In the genomic region with DNA sequence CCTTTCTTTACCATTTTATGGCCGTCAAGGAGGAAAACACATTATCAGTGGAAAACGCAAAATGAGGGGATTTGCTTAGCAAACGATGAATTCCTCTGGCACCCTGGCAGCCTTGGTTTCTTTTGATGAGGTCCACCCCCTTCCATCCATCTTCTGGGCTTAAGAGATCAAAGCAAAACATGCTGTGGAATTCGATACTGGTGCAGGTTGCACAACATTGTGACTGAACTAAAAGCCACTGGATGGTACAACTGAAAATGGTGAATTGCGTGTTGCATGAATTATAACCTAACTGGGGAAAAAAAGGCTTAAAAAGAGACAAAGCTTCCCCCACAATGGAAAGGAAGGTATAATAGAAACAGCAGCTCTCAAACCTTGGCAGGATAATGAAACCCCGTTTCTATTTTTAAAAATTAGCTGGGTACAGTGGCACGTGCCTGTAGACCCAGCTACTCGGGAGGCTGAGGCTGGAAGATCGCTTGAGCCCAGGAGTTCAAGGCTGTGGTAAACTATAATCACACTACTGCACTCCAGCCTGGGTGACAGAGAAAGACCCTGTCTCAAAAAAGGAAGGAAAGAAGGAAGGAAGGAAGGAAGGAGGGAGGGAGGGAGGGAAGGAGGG, we compare ENCODE assay signal across 1 cellular context.
TF ChIP-seq lines count a peak whose summit lies in the region.

No MANE protein-coding gene starts in this region.

TF ChIP-seq in HepG2, 621 proteins besides CTCF, POLR2A, EP300 and RAD21 (continued from another document and continues in another):
- TF ChIP-seq, protein P1, sequence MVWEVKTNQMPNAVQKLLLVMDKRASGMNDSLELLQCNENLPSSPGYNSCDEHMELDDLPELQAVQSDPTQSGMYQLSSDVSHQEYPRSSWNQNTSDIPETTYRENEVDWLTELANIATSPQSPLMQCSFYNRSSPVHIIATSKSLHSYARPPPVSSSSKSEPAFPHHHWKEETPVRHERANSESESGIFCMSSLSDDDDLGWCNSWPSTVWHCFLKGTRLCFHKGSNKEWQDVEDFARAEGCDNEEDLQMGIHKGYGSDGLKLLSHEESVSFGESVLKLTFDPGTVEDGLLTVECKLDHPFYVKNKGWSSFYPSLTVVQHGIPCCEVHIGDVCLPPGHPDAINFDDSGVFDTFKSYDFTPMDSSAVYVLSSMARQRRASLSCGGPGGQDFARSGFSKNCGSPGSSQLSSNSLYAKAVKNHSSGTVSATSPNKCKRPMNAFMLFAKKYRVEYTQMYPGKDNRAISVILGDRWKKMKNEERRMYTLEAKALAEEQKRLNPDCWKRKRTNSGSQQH (CRISPR knock-in tag; IDR thresholded peaks at IDR 0.05; ENCODE audit: low read depth), result peak; percentile 49; the same call in 1 of the 2 replicates
- TF ChIP-seq ATF1 (CRISPR knock-in tag; IDR thresholded peaks at IDR 0.05), result peak; percentile 15; the same call in 1 of the 2 replicates
- TF ChIP-seq, protein P2, sequence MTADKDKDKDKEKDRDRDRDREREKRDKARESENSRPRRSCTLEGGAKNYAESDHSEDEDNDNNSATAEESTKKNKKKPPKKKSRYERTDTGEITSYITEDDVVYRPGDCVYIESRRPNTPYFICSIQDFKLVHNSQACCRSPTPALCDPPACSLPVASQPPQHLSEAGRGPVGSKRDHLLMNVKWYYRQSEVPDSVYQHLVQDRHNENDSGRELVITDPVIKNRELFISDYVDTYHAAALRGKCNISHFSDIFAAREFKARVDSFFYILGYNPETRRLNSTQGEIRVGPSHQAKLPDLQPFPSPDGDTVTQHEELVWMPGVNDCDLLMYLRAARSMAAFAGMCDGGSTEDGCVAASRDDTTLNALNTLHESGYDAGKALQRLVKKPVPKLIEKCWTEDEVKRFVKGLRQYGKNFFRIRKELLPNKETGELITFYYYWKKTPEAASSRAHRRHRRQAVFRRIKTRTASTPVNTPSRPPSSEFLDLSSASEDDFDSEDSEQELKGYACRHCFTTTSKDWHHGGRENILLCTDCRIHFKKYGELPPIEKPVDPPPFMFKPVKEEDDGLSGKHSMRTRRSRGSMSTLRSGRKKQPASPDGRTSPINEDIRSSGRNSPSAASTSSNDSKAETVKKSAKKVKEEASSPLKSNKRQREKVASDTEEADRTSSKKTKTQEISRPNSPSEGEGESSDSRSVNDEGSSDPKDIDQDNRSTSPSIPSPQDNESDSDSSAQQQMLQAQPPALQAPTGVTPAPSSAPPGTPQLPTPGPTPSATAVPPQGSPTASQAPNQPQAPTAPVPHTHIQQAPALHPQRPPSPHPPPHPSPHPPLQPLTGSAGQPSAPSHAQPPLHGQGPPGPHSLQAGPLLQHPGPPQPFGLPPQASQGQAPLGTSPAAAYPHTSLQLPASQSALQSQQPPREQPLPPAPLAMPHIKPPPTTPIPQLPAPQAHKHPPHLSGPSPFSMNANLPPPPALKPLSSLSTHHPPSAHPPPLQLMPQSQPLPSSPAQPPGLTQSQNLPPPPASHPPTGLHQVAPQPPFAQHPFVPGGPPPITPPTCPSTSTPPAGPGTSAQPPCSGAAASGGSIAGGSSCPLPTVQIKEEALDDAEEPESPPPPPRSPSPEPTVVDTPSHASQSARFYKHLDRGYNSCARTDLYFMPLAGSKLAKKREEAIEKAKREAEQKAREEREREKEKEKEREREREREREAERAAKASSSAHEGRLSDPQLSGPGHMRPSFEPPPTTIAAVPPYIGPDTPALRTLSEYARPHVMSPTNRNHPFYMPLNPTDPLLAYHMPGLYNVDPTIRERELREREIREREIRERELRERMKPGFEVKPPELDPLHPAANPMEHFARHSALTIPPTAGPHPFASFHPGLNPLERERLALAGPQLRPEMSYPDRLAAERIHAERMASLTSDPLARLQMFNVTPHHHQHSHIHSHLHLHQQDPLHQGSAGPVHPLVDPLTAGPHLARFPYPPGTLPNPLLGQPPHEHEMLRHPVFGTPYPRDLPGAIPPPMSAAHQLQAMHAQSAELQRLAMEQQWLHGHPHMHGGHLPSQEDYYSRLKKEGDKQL (CRISPR knock-in tag; IDR thresholded peaks at IDR 0.05; ENCODE audit: low read depth), result peak; percentile 73
- TF ChIP-seq MED1 (CRISPR knock-in tag; IDR thresholded peaks at IDR 0.05), result peak; percentile 95
- TF ChIP-seq, protein P3, sequence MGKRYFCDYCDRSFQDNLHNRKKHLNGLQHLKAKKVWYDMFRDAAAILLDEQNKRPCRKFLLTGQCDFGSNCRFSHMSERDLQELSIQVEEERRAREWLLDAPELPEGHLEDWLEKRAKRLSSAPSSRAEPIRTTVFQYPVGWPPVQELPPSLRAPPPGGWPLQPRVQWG (CRISPR knock-in tag; IDR thresholded peaks at IDR 0.05; ENCODE audit: borderline replicate concordance, low read depth), result no peak
- TF ChIP-seq GABPB1 (CRISPR knock-in tag; IDR thresholded peaks at IDR 0.05), result no peak; the same call in 1 of the 2 replicates
- TF ChIP-seq CREM (IDR thresholded peaks at IDR 0.05), result peak; percentile 81
- no peak for TF ChIP-seq CREM (CRISPR knock-in tag; IDR thresholded peaks at IDR 0.05)
- TF ChIP-seq RFX3 (CRISPR knock-in tag; IDR thresholded peaks at IDR 0.05), result no peak
- 0 out of 2 replicates have a peak, but pooled peaks have one; percentile 35 for TF ChIP-seq JUND (CRISPR knock-in tag; IDR thresholded peaks at IDR 0.05)
- TF ChIP-seq, protein P4, sequence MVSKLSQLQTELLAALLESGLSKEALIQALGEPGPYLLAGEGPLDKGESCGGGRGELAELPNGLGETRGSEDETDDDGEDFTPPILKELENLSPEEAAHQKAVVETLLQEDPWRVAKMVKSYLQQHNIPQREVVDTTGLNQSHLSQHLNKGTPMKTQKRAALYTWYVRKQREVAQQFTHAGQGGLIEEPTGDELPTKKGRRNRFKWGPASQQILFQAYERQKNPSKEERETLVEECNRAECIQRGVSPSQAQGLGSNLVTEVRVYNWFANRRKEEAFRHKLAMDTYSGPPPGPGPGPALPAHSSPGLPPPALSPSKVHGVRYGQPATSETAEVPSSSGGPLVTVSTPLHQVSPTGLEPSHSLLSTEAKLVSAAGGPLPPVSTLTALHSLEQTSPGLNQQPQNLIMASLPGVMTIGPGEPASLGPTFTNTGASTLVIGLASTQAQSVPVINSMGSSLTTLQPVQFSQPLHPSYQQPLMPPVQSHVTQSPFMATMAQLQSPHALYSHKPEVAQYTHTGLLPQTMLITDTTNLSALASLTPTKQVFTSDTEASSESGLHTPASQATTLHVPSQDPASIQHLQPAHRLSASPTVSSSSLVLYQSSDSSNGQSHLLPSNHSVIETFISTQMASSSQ (IDR thresholded peaks at IDR 0.05; ENCODE audit: low read depth), result 0 out of 2 replicates have a peak, but pooled peaks have one; percentile 42
- TF ChIP-seq, protein P4 (CRISPR knock-in tag; IDR thresholded peaks at IDR 0.05; ENCODE audit: borderline replicate concordance), result peak; percentile 37; the same call in 1 of the 2 replicates
- TF ChIP-seq TBX2 (CRISPR knock-in tag; IDR thresholded peaks at IDR 0.05; ENCODE audit: borderline replicate concordance), result peak; percentile 85
- TF ChIP-seq ZNF567 (CRISPR knock-in tag; IDR thresholded peaks at IDR 0.05; ENCODE audit: borderline replicate concordance), result no peak
- TF ChIP-seq ZNF543 (CRISPR knock-in tag; IDR thresholded peaks at IDR 0.05), result no peak
- TF ChIP-seq RFXAP (CRISPR knock-in tag; IDR thresholded peaks at IDR 0.05; ENCODE audit: borderline replicate concordance), result no peak
- TF ChIP-seq ZNF724P (CRISPR knock-in tag; IDR thresholded peaks at IDR 0.05; ENCODE audit: borderline replicate concordance), result no peak
- TF ChIP-seq REXO4 (CRISPR knock-in tag; IDR thresholded peaks at IDR 0.05; ENCODE audit: borderline replicate concordance), result no peak
- TF ChIP-seq NCOA5 (CRISPR knock-in tag; IDR thresholded peaks at IDR 0.05), result no peak
- TF ChIP-seq, protein P5, sequence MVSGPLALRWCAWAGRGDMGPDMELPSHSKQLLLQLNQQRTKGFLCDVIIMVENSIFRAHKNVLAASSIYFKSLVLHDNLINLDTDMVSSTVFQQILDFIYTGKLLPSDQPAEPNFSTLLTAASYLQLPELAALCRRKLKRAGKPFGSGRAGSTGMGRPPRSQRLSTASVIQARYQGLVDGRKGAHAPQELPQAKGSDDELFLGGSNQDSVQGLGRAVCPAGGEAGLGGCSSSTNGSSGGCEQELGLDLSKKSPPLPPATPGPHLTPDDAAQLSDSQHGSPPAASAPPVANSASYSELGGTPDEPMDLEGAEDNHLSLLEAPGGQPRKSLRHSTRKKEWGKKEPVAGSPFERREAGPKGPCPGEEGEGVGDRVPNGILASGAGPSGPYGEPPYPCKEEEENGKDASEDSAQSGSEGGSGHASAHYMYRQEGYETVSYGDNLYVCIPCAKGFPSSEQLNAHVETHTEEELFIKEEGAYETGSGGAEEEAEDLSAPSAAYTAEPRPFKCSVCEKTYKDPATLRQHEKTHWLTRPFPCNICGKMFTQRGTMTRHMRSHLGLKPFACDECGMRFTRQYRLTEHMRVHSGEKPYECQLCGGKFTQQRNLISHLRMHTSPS (CRISPR knock-in tag; IDR thresholded peaks at IDR 0.05; ENCODE audit: low read depth), result peak; percentile 27; the same call in 1 of the 2 replicates
- TF ChIP-seq, protein P6, sequence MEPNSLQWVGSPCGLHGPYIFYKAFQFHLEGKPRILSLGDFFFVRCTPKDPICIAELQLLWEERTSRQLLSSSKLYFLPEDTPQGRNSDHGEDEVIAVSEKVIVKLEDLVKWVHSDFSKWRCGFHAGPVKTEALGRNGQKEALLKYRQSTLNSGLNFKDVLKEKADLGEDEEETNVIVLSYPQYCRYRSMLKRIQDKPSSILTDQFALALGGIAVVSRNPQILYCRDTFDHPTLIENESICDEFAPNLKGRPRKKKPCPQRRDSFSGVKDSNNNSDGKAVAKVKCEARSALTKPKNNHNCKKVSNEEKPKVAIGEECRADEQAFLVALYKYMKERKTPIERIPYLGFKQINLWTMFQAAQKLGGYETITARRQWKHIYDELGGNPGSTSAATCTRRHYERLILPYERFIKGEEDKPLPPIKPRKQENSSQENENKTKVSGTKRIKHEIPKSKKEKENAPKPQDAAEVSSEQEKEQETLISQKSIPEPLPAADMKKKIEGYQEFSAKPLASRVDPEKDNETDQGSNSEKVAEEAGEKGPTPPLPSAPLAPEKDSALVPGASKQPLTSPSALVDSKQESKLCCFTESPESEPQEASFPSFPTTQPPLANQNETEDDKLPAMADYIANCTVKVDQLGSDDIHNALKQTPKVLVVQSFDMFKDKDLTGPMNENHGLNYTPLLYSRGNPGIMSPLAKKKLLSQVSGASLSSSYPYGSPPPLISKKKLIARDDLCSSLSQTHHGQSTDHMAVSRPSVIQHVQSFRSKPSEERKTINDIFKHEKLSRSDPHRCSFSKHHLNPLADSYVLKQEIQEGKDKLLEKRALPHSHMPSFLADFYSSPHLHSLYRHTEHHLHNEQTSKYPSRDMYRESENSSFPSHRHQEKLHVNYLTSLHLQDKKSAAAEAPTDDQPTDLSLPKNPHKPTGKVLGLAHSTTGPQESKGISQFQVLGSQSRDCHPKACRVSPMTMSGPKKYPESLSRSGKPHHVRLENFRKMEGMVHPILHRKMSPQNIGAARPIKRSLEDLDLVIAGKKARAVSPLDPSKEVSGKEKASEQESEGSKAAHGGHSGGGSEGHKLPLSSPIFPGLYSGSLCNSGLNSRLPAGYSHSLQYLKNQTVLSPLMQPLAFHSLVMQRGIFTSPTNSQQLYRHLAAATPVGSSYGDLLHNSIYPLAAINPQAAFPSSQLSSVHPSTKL (CRISPR knock-in tag; IDR thresholded peaks at IDR 0.05), result peak; percentile 94
- peak; percentile 96 for TF ChIP-seq HDAC2 (CRISPR knock-in tag; IDR thresholded peaks at IDR 0.05)
- TF ChIP-seq, protein P7, sequence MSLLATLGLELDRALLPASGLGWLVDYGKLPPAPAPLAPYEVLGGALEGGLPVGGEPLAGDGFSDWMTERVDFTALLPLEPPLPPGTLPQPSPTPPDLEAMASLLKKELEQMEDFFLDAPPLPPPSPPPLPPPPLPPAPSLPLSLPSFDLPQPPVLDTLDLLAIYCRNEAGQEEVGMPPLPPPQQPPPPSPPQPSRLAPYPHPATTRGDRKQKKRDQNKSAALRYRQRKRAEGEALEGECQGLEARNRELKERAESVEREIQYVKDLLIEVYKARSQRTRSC (CRISPR knock-in tag; IDR thresholded peaks at IDR 0.05; ENCODE audit: low read depth), result no peak
- peak; percentile 76; the same call in 1 of the 2 replicates for TF ChIP-seq KLF11 (CRISPR knock-in tag; IDR thresholded peaks at IDR 0.05)
- TF ChIP-seq, protein P8, sequence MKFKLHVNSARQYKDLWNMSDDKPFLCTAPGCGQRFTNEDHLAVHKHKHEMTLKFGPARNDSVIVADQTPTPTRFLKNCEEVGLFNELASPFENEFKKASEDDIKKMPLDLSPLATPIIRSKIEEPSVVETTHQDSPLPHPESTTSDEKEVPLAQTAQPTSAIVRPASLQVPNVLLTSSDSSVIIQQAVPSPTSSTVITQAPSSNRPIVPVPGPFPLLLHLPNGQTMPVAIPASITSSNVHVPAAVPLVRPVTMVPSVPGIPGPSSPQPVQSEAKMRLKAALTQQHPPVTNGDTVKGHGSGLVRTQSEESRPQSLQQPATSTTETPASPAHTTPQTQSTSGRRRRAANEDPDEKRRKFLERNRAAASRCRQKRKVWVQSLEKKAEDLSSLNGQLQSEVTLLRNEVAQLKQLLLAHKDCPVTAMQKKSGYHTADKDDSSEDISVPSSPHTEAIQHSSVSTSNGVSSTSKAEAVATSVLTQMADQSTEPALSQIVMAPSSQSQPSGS (CRISPR knock-in tag; IDR thresholded peaks at IDR 0.05), result peak; percentile 41; the same call in 1 of the 2 replicates
- TF ChIP-seq ZNF788 (CRISPR knock-in tag; IDR thresholded peaks at IDR 0.05; ENCODE audit: borderline replicate concordance), result peak; percentile 56; the same call in 1 of the 2 replicates
- no peak for TF ChIP-seq ZNF850 (CRISPR knock-in tag; conservative IDR thresholded peaks at IDR 0.05)
- no peak for TF ChIP-seq FOXJ3 (CRISPR knock-in tag; IDR thresholded peaks at IDR 0.05; ENCODE audit: borderline replicate concordance)
- TF ChIP-seq ZBTB7A (CRISPR knock-in tag; IDR thresholded peaks at IDR 0.05), result 0 out of 2 replicates have a peak, but pooled peaks have one; percentile 10
- no peak for TF ChIP-seq AHR (CRISPR knock-in tag; IDR thresholded peaks at IDR 0.05)
- TF ChIP-seq ETV5 (CRISPR knock-in tag; IDR thresholded peaks at IDR 0.05; ENCODE audit: borderline replicate concordance), result peak; percentile 38; the same call in 1 of the 2 replicates
